ENCODE assay signal across 16 cellular contexts in the genomic region with DNA sequence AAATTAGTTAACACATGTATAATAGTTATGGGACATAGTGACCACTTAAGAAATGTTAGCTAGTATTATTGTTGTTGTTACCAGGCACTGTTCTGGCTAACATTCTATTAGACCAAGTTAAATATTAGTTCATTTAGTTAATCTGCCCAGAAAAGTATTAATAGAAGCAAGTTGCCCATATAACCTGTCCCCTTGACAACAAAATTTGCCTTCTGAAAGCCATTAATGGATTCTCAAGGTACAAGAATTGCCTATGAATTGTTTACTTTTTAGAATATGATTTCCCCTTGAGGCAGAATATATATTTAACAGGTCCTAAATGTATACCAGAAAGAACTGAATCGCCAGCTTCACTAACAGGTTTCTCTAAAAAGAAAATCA.
DNase-seq lines count a peak whose midpoint lies in the region; ATAC-seq lines count a peak whose summit lies in the region.
"Had no signal": no experiment of that assay in that cellular context is flagged by ENCODE, and none has a peak within 500 bp of the region (broad histone marks: within the 10 kb centered on the region; RNA-seq: fewer than 3 reads in every experiment).

No MANE protein-coding gene starts in this region.

- peaks cover 18% of the 10 kb centered on the region for H3K36me3 Mint-ChIP-seq in memory B cell
- peaks cover 0 to 23% (median 0%) of the 10 kb centered on the region in 3 donors for H3K36me3 Mint-ChIP-seq in naive thymus-derived CD8-positive, alpha-beta T cell
- H3K36me3 Mint-ChIP-seq: activated naive CD8-positive, alpha-beta T cell treated with anti-CD3 and anti-CD28 coated beads, Interleukin-2, amount 10 ng/mL, durations not matched to agents 7 days and 5 days had no signal

- DNase-seq in memory B cell (ENCODE audit: low spot score in 2 of 2): no peak
- DNase-seq in activated CD4-positive, alpha-beta T cell treated with anti-CD3 and anti-CD28 coated beads, Interleukin-2, amount 50 U/mL, for 48 hours: no peak
- DNase-seq in activated effector memory CD4-positive, alpha-beta T cell treated with Interleukin-2 at 50 U/mL for 16 hours: no peak
- no peak for DNase-seq in anterior cingulate cortex (lab: John Stamatoyannopoulos, UW)
- no peak for DNase-seq in naive thymus-derived CD8-positive, alpha-beta T cell
- DNase-seq: activated naive CD8-positive, alpha-beta T cell treated with anti-CD3 and anti-CD28 coated beads, Interleukin-2, amount 10 ng/mL, durations not matched to agents 7 days and 5 days; central memory CD4-positive, alpha-beta T cell; effector memory CD8-positive, alpha-beta T cell; HFFc6; natural killer cell; NCI-H1930; NCI-H524 treated with DMSO at 0.1 percent for 48 hours; T-helper 1 cell had no signal

- ATAC-seq in GM18867 (IDR thresholded peaks at IDR 0.05; ENCODE audit: unreplicated experiment) (peak; percentile 34), GM21825 (IDR thresholded peaks at IDR 0.05; ENCODE audit: unreplicated experiment) (peak; percentile 43), HG03378 (IDR thresholded peaks at IDR 0.05; ENCODE audit: unreplicated experiment) (peak; percentile 31), memory B cell (ENCODE audit: low read depth) (no peak)
- no peak for ATAC-seq in naive thymus-derived CD8-positive, alpha-beta T cell

- POLR2A ChIA-PET in naive thymus-derived CD8-positive, alpha-beta T cell (lab: Charles Lee): no interaction called here

- peaks cover 32% of the 10 kb centered on the region for H3K4me1 Mint-ChIP-seq in memory B cell
- H3K4me1 Mint-ChIP-seq in naive thymus-derived CD8-positive, alpha-beta T cell: peaks cover 0 to 18% (median 0%) of the 10 kb centered on the region in 4 donors
- H3K4me1 Mint-ChIP-seq: activated naive CD8-positive, alpha-beta T cell treated with anti-CD3 and anti-CD28 coated beads, Interleukin-2, amount 10 ng/mL, durations not matched to agents 7 days and 5 days; natural killer cell had no signal

- H3K9me3 Mint-ChIP-seq in memory B cell: peaks cover 8% of the 10 kb centered on the region
- H3K9me3 Mint-ChIP-seq in naive thymus-derived CD8-positive, alpha-beta T cell: peaks cover 4 to 26% (median 15%) of the 10 kb centered on the region in 9 donors

- peak overlapping the region; percentile 83 for H3K4me3 Mint-ChIP-seq in memory B cell
- H3K4me3 Mint-ChIP-seq in naive thymus-derived CD8-positive, alpha-beta T cell: peak overlapping the region in 1 of 10 donors; percentile 59
- H3K4me3 Mint-ChIP-seq: activated naive CD8-positive, alpha-beta T cell treated with anti-CD3 and anti-CD28 coated beads, Interleukin-2, amount 10 ng/mL, durations not matched to agents 7 days and 5 days; effector memory CD8-positive, alpha-beta T cell; HFFc6; natural killer cell had no signal

- no peaks in the 10 kb centered on the region for H3K27me3 Mint-ChIP-seq in memory B cell
- peaks cover 0 to 4% (median 2%) of the 10 kb centered on the region in 5 donors for H3K27me3 Mint-ChIP-seq in naive thymus-derived CD8-positive, alpha-beta T cell

- peak overlapping the region; percentile 96 for H3K27ac Mint-ChIP-seq in memory B cell
- H3K27ac Mint-ChIP-seq in naive thymus-derived CD8-positive, alpha-beta T cell: peak overlapping the region in 1 of 10 donors; percentile 39
- H3K27ac Mint-ChIP-seq: activated naive CD8-positive, alpha-beta T cell treated with anti-CD3 and anti-CD28 coated beads, Interleukin-2, amount 10 ng/mL, durations not matched to agents 7 days and 5 days; effector memory CD8-positive, alpha-beta T cell; HFFc6; natural killer cell had no signal

Comparison
In these comparisons a context has a peak if more than half of its experiments do, and no peak if none do; other contexts are left out.
1. ATAC-seq: peak in GM18867 (single experiment), GM21825 (single experiment) and HG03378 (single experiment); none in memory B cell (single experiment) and naive thymus-derived CD8-positive, alpha-beta T cell (0 of 2).